8 cellular contexts compared by ENCODE assay signal in genomic region chr3:190617185-190617584, GRCh38.
DNase-seq lines count a peak whose midpoint lies in the region; ATAC-seq and TF ChIP-seq lines count a peak whose summit lies in the region.

No MANE protein-coding gene starts in this region.

- TF ChIP-seq POLR2A in heart left ventricle (IDR thresholded peaks at IDR 0.05): no peak

- H3K27ac ChIP-seq in heart left ventricle: peak overlapping the region in 1 of 12 donors; percentile 53
- peak overlapping the region; percentile 53 for H3K27ac ChIP-seq in upper lobe of right lung

- TF ChIP-seq CTCF in heart left ventricle (IDR thresholded peaks at IDR 0.05): no peak
- TF ChIP-seq CTCF in upper lobe of right lung (IDR thresholded peaks at IDR 0.05): no peak

- H3K4me3 ChIP-seq in heart left ventricle (no peak overlapping the region), upper lobe of right lung (no peak overlapping the region)

- intact Hi-C loops in heart left ventricle (cut with DNase I): no loop called here
- intact Hi-C loops in upper lobe of right lung (cut with DNase I): no loop called here

- H3K36me3 ChIP-seq in heart left ventricle (peaks cover 0 to 13% (median 3%) of the 10 kb centered on the region in 9 donors), upper lobe of right lung (no peaks in the 10 kb centered on the region)

- no peaks in the 10 kb centered on the region for H3K9me3 ChIP-seq in heart left ventricle
- H3K9me3 ChIP-seq in upper lobe of right lung: no peaks in the 10 kb centered on the region

- 73 to 83% (median 79%) methylated on average over 3 of the region's 3 CpGs for WGBS in heart left ventricle, 4 donors

- H3K27me3 ChIP-seq in heart left ventricle (no peaks in the 10 kb centered on the region), upper lobe of right lung (no peaks in the 10 kb centered on the region)

- ATAC-seq in GM18858 (IDR thresholded peaks at IDR 0.05; ENCODE audit: unreplicated experiment) (peak; percentile 82), HG02678 (IDR thresholded peaks at IDR 0.05; ENCODE audit: unreplicated experiment) (peak; percentile 78), heart left ventricle (peak in 3 of 4 donors; percentile 39 to 68 (median 42)), upper lobe of right lung (peak; percentile 88)

- H3K4me1 ChIP-seq in heart left ventricle (peaks cover 0 to 45% (median 0%) of the 10 kb centered on the region in 12 donors), upper lobe of right lung (peaks cover 6% of the 10 kb centered on the region)

- peak; percentile 95 for DNase-seq in OCI-M1 (lab: John Stamatoyannopoulos, UW)
- DNase-seq in heart left ventricle: peak in 2 of 5 donors; percentile 19 to 38
- no peak for DNase-seq in upper lobe of right lung
- no peak for DNase-seq in D341Med (ENCODE audit: low spot score)
- DNase-seq in NCI-H82 treated with DMSO at 0.1 percent for 48 hours (lab: John Stamatoyannopoulos, UW; ENCODE audit: unreplicated experiment): no peak
- DNase-seq in NCI-H524 (lab: John Stamatoyannopoulos, UW): no peak
